8 cellular contexts compared by ENCODE assay signal in genomic region chr9:131339212-131339611, GRCh38. TPM values are rescaled to one million over a fixed set of nuclear protein-coding genes. Genes with fewer than 3 reads are reported as not detected.
DNase-seq lines count a peak whose midpoint lies in the region; ATAC-seq, FAIRE-seq and TF ChIP-seq lines count a peak whose summit lies in the region.
"Not testable (repeated sequence)": the region's sequence is repeated elsewhere in the genome, so short reads cannot be mapped to it uniquely, and the experiment has no call there.
"Had no signal": no experiment of that assay in that cellular context is flagged by ENCODE, and none has a peak within 500 bp of the region (broad histone marks: within the 10 kb centered on the region; RNA-seq: fewer than 3 reads in every experiment).

No MANE protein-coding gene starts in this region.

- not testable (repeated sequence) for ATAC-seq in K562

- 39% methylated on average over 5 of the region's 5 CpGs for WGBS in K562 (ENCODE audit: insufficient coverage, low coverage, missing lambda C conversion rate)

- not testable (repeated sequence) for H3K79me2 ChIP-seq in K562 (ENCODE audit: control insufficient read depth, insufficient read depth, low read length)

- H3K27me3 ChIP-seq in K562 (ENCODE audit: control insufficient read depth in 2 of 2, insufficient read depth in 2 of 2, low read length in 2 of 2), result not testable (repeated sequence)

- H3K9me3 ChIP-seq in HEK293 (ENCODE audit: control insufficient read depth, insufficient read depth, low read depth, low read length); K562 (replicated peaks; ENCODE audit: control insufficient read depth, insufficient read depth, low read depth, low read length): not testable (repeated sequence)

- FAIRE-seq in K562 (lab: Jason Lieb, UNC), result not testable (repeated sequence)

- intact Hi-C loops in K562 (cut with micrococcal nuclease), result loop anchor here (10.0 kb wide), 1 partner anchor 214 kb away; the partner anchor contains the start of gene NUP214

- not testable (repeated sequence) for H4K20me1 ChIP-seq in K562 (replicated peaks; ENCODE audit: control insufficient read depth, insufficient read depth, low read length)

- TF ChIP-seq CTCF in HEK293 (tag by site-specific recombination; IDR thresholded peaks at IDR 0.05); K562 (IDR thresholded peaks at IDR 0.05 in 2 of 3, conservative IDR thresholded peaks at IDR 0.05 in 1 of 3; ENCODE audit: insufficient read depth in 2 of 3, low read depth in 1 of 3, low read length in 3 of 3): not testable (repeated sequence)

- not testable (repeated sequence) for DNase-seq in K562 (ENCODE audit: extremely low read depth in 1 of 4, low spot score in 3 of 4)

- not testable (repeated sequence) for H3K27ac ChIP-seq in HEK293 (ENCODE audit: extremely low read depth, low read depth, low read length); K562 (ENCODE audit: extremely low read depth, low read depth, low read length)

- CTCF ChIA-PET in HEK293 (lab: Yijun Ruan, JAX); K562 (lab: Yijun Ruan, JAX; ENCODE audit: low intra/inter-chr PET ratio): not testable (repeated sequence)

- not testable (repeated sequence) for H3K9ac ChIP-seq in K562 (ENCODE audit: insufficient read depth in 1 of 2, low read depth in 2 of 2, low read length in 2 of 2)

- not testable (repeated sequence) for TF ChIP-seq EP300 in K562 (IDR thresholded peaks at IDR 0.05; ENCODE audit: low read length)

- not testable (repeated sequence) for BruUV-seq in K562 (replicated peaks; lab: Mats Ljungman, UMichigan)

- not testable (repeated sequence) for TF ChIP-seq RAD21 in K562 (CRISPR knock-in tag; conservative IDR thresholded peaks at IDR 0.05 in 1 of 2, IDR thresholded peaks at IDR 0.05 in 1 of 2)

- H3K9me1 ChIP-seq in K562 (ENCODE audit: control insufficient read depth, insufficient read depth, low read length), result not testable (repeated sequence)

- H3K4me2 ChIP-seq in K562 (ENCODE audit: insufficient read depth, low read length), result not testable (repeated sequence)

- H3K36me3 ChIP-seq in HEK293 (ENCODE audit: control insufficient read depth in 2 of 2, insufficient read depth in 1 of 2, low read length in 2 of 2); K562 (ENCODE audit: control insufficient read depth, insufficient read depth, low read length): not testable (repeated sequence)

- H3K4me1 ChIP-seq in HEK293 (ENCODE audit: control insufficient read depth, insufficient read depth, low read length), result not testable (repeated sequence)
- H3K4me1 ChIP-seq in K562 (replicated peaks in 1 of 2; ENCODE audit: control insufficient read depth in 2 of 2, insufficient read depth in 2 of 2, low read length in 2 of 2), result peaks cover 0 to 13% of the 10 kb centered on the region in 2 experiments; a peak in 3 of 5 replicates

- in situ Hi-C loops in K562 (cut with MboI), result loop anchor here (5.0 to 10.0 kb wide), 2 partner anchors 124 to 282 kb away; no protein-coding TSS in a partner anchor

- not testable (repeated sequence) for H3K4me3 ChIP-seq in HEK293 (ENCODE audit: low read depth, low read length); K562

- not testable (repeated sequence) for H2AFZ ChIP-seq in K562 (ENCODE audit: low read depth, low read length)

- not testable (repeated sequence) for TF ChIP-seq POLR2A in K562 (conservative IDR thresholded peaks at IDR 0.05)

- POLR2A ChIA-PET in HEK293 (lab: Yijun Ruan, JAX); K562 (lab: Yijun Ruan, JAX): not testable (repeated sequence)

TF ChIP-seq in HEK293, 187 proteins besides CTCF, POLR2A, EP300 and RAD21:
- peak; percentile 91 for TF ChIP-seq ZNF146 (tag by site-specific recombination; IDR thresholded peaks at IDR 0.05)

TF ChIP-seq in K562, 482 proteins besides CTCF, POLR2A, EP300 and RAD21:
- peak; percentile 63 for TF ChIP-seq ZNF146 (CRISPR knock-in tag; IDR thresholded peaks at IDR 0.05; ENCODE audit: unreplicated experiment)
TF ChIP-seq in K562: peak in this region for 1; not testable (repeated sequence) for 481.

RNA-seq across cellular contexts. Expression of gene PLPP7, which starts 49.7 kb away (rescaled TPM):
- 0.49 TPM in 1 of 2 replicates, not detected in the other for total RNA-seq in K562 (2011; cell fraction: chromatin; rRNA removed; ENCODE audit: low replicate concordance)
- total RNA-seq in K562 (2011; cell fraction: nucleolus; rRNA removed), result 1.1 and 1.2 TPM in 2 replicates
- 0.66 and 0.99 TPM in 2 replicates for total RNA-seq in K562 (2011; cell fraction: nucleoplasm; rRNA removed)
- total RNA-seq in K562 (2014; rRNA removed), result 0.23 and 0.65 TPM in 2 replicates
- not detected in 2 replicates for total RNA-seq in K562 (2014; rRNA removed; fragmentation: Illumina TruSeq; extraction: Trizol)
- 0.18 and 0.30 TPM in 2 replicates for total RNA-seq in K562 (2015; rRNA removed; fragmentation: Illumina TruSeq; extraction: Trizol)
- total RNA-seq in K562 (2021), result 0.56 and 0.93 TPM in 2 replicates
- 0.18 and 0.41 TPM in 2 replicates for polyA plus RNA-seq in K562 (2011; rRNA removed)
- polyA plus RNA-seq in K562 (2011; cell fraction: cytosol; rRNA removed), result 0.48 and 0.50 TPM in 2 replicates
- polyA plus RNA-seq in K562 (2011; cell fraction: nucleus; rRNA removed), result 0.68 and 0.87 TPM in 2 replicates
- 0.64 and 1.3 TPM in 2 replicates for polyA plus RNA-seq in K562 (2012)
- polyA plus RNA-seq in K562 (2014; fragmentation: Illumina TruSeq; extraction: Trizol), result 0.09 and 0.37 TPM in 2 replicates
- polyA plus RNA-seq in K562 (2014; fragmentation: Nextera tagmentation; extraction: Ambion mirVana), result not detected
- polyA plus RNA-seq in K562 (2014; rRNA removed), result 0.86 TPM in 1 of 2 replicates, not detected in the other
- polyA minus RNA-seq in K562 (2011; rRNA and poly(A)+ RNA removed), result 0.09 and 0.11 TPM in 2 replicates
- not detected in 2 replicates for polyA minus RNA-seq in K562 (2011; cell fraction: cytosol; rRNA and poly(A)+ RNA removed)
- 0.13 and 1.00 TPM in 2 replicates for polyA minus RNA-seq in K562 (2011; cell fraction: nucleus; rRNA and poly(A)+ RNA removed)
- total RNA-seq: A673; Calu3; CD4-positive, alpha-beta memory T cell; CD4-positive, CD25-positive, alpha-beta regulatory T cell; CD8-positive, alpha-beta memory T cell; CD8-positive, alpha-beta T cell had no signal
- polyA plus RNA-seq: CD4-positive, alpha-beta memory T cell; CD4-positive, CD25-positive, alpha-beta regulatory T cell; CD8-positive, alpha-beta memory T cell had no signal

RNA-seq across cellular contexts. Expression of gene PRRC2B, which starts 54.7 kb away (rescaled TPM):
- total RNA-seq in K562 (2011; cell fraction: chromatin; rRNA removed; ENCODE audit: low replicate concordance), result 283 and 387 TPM in 2 replicates
- 121 and 133 TPM in 2 replicates for total RNA-seq in K562 (2011; cell fraction: nucleolus; rRNA removed)
- total RNA-seq in K562 (2011; cell fraction: nucleoplasm; rRNA removed), result 150 and 188 TPM in 2 replicates
- total RNA-seq in K562 (2014; rRNA removed) (30.9 and 31.7 TPM in 2 replicates), K562 (2014; rRNA removed; fragmentation: Illumina TruSeq; extraction: Trizol) (31.7 and 32.1 TPM in 2 replicates), K562 (2015; rRNA removed; fragmentation: Illumina TruSeq; extraction: Trizol) (24.6 and 24.7 TPM in 2 replicates), K562 (2021) (125 and 126 TPM in 2 replicates)
- polyA plus RNA-seq in K562 (2011; rRNA removed) (20.1 and 25.4 TPM in 2 replicates), K562 (2014; fragmentation: Illumina TruSeq; extraction: Trizol) (51.4 and 64.0 TPM in 2 replicates), K562 (2014; fragmentation: Nextera tagmentation; extraction: Ambion mirVana) (under 1 TPM; 0.34 to 0.77 TPM), K562 (2014; rRNA removed) (33.7 and 37.5 TPM in 2 replicates)
- polyA plus RNA-seq in K562 (2011; cell fraction: cytosol; rRNA removed), result 16.5 and 20.1 TPM in 2 replicates
- 66.4 and 83.2 TPM in 2 replicates for polyA plus RNA-seq in K562 (2011; cell fraction: nucleus; rRNA removed)
- polyA plus RNA-seq in K562 (2012), result 56.0 and 68.0 TPM in 2 replicates
- polyA minus RNA-seq in K562 (2011; rRNA and poly(A)+ RNA removed), result 49.8 and 53.3 TPM in 2 replicates
- 36.5 and 47.7 TPM in 2 replicates for polyA minus RNA-seq in K562 (2011; cell fraction: cytosol; rRNA and poly(A)+ RNA removed)
- 26.8 and 39.9 TPM in 2 replicates for polyA minus RNA-seq in K562 (2011; cell fraction: nucleus; rRNA and poly(A)+ RNA removed)
